In the genomic region with DNA sequence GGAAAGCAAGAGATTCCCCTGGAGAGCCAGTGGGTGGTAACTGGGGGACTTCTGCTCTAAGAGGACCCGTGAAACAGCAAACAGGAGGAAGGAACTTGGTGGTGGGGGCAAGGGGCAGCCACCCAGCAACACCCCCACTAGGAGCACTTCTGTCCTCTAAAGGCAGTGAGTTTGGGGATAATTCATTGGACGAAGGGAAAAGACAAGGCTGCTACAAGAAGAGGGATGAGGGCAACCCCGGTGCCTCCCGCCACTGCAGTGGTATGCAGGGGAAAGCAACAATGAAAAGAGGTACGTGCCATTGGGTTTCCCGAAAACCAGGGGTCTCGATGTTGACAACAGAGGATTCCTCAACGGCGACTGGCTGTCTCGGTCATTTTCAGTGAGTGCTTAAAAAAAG, we compare ENCODE assay signal across 17 cellular contexts. TPM values are rescaled to one million over a fixed set of nuclear protein-coding genes. Genes with fewer than 3 reads are reported as not detected.
DNase-seq lines count a peak whose midpoint lies in the region; ATAC-seq, FAIRE-seq and TF ChIP-seq lines count a peak whose summit lies in the region.
"Had no signal": no experiment of that assay in that cellular context is flagged by ENCODE, and none has a peak within 500 bp of the region (broad histone marks: within the 10 kb centered on the region; RNA-seq: fewer than 3 reads in every experiment).

No MANE protein-coding gene starts in this region.

- BruUV-seq in HCT116 (replicated peaks; lab: Mats Ljungman, UMichigan) = no TSS peak

- POLR2A ChIA-PET in HCT116 (lab: Charles Lee) = no interaction called here

- TF ChIP-seq POLR2A in HCT116 (IDR thresholded peaks at IDR 0.05; ENCODE audit: borderline replicate concordance, extremely low read depth, insufficient read depth, insufficient read length) = no peak

- H3K4me1 Mint-ChIP-seq in activated T-cell treated with anti-CD3 and anti-CD28 coated beads, Interleukin-2, amount 50 U/mL, for 72 hours (ENCODE audit: low read depth) = peaks cover 53% of the 10 kb centered on the region
- peaks cover 26% of the 10 kb centered on the region for H3K4me1 Mint-ChIP-seq in astrocyte (ENCODE audit: low read depth, unreplicated experiment)
- peaks cover 12% of the 10 kb centered on the region for H3K4me1 Mint-ChIP-seq in osteocyte (ENCODE audit: unreplicated experiment)

- no peak for TF ChIP-seq RAD21 in HCT116 (IDR thresholded peaks at IDR 0.05; ENCODE audit: low read depth)

- H2AFZ ChIP-seq in HCT116 (ENCODE audit: low read depth, low read length, poor library complexity, severe bottlenecking) = no peak overlapping the region
- no peak overlapping the region for H2AFZ ChIP-seq in astrocyte (ENCODE audit: low read depth, low read length)

- intact Hi-C loops in HCT116 (cut with micrococcal nuclease) = no loop called here

- ATAC-seq in activated T-cell treated with anti-CD3 and anti-CD28 coated beads, Interleukin-2, amount 50 U/mL, for 72 hours (replicated peaks in 1 of 2) = no peak
- ATAC-seq in HCT116 (no peak), HG03354 (IDR thresholded peaks at IDR 0.05; ENCODE audit: poor library complexity, severe bottlenecking, unreplicated experiment) (no peak)

- RAD21 ChIA-PET in HCT116 (lab: Charles Lee; ENCODE audit: low non-redundant PET in 1 of 2, low total read pairs in 2 of 2, uncharacterized antibody in 2 of 2, unreplicated experiment in 2 of 2) = no interaction called here

- DNase-seq in activated T-cell treated with anti-CD3 and anti-CD28 coated beads, Interleukin-2, amount 50 U/mL, for 72 hours = no peak
- DNase-seq in activated T-cell treated with anti-CD3 and anti-CD28 coated beads, Interleukin-2, amount 50 U/mL, for 48 hours = no peak
- DNase-seq in HCT116 (ENCODE audit: low read depth, low spot score) (no peak), astrocyte (ENCODE audit: low read depth) (no peak), osteocyte (ENCODE audit: extremely low spot score, unreplicated experiment) (peak; percentile 56), AML-193 (lab: John Stamatoyannopoulos, UW) (no peak), NCI-H2171 treated with DMSO at 0.1 percent for 48 hours (lab: John Stamatoyannopoulos, UW) (no peak)
- DNase-seq: activated naive CD4-positive, alpha-beta T cell; NCI-H187; NCI-H446; retina; Right ventricle myocardium superior had no signal

- no peaks in the 10 kb centered on the region for H3K27me3 ChIP-seq in HCT116 (ENCODE audit: insufficient read depth, low read length)
- no peaks in the 10 kb centered on the region for H3K27me3 ChIP-seq in astrocyte (ENCODE audit: insufficient read depth, low read length)
- H3K27me3 ChIP-seq: suprapubic skin had no signal

- peak overlapping the region; percentile 86 for H3K27ac Mint-ChIP-seq in activated T-cell treated with anti-CD3 and anti-CD28 coated beads, Interleukin-2, amount 50 U/mL, for 72 hours
- H3K27ac Mint-ChIP-seq in astrocyte (ENCODE audit: unreplicated experiment) = peak overlapping the region; percentile 81
- peak overlapping the region; percentile 44 for H3K27ac Mint-ChIP-seq in osteocyte (ENCODE audit: unreplicated experiment)

- H4K20me1 ChIP-seq in HCT116 (ENCODE audit: insufficient read depth) (peaks cover 40% of the 10 kb centered on the region; the same call in 1 of the 2 replicates), astrocyte (ENCODE audit: insufficient read depth, low read length) (peaks cover 51% of the 10 kb centered on the region)

- H3K4me3 ChIP-seq in HCT116 (replicated peaks in 1 of 2; ENCODE audit: low read depth in 1 of 2, low read length in 2 of 2) (no peak overlapping the region), astrocyte (ENCODE audit: insufficient read depth, low read depth, low read length) (no peak overlapping the region)
- H3K4me3 ChIP-seq: HAP-1, lung, suprapubic skin had no signal

- H3K4me2 ChIP-seq in HCT116 (ENCODE audit: low read length) (no peak overlapping the region), astrocyte (ENCODE audit: low read length) (no peak overlapping the region)

- no peak overlapping the region for H3K4me3 Mint-ChIP-seq in activated T-cell treated with anti-CD3 and anti-CD28 coated beads, Interleukin-2, amount 50 U/mL, for 72 hours
- H3K4me3 Mint-ChIP-seq in astrocyte (ENCODE audit: unreplicated experiment) (no peak overlapping the region), osteocyte (ENCODE audit: unreplicated experiment) (no peak overlapping the region)
- H3K4me3 Mint-ChIP-seq: brain had no signal

- H3K27ac ChIP-seq in HCT116 (ENCODE audit: low read depth, low read length) (no peak overlapping the region), astrocyte (ENCODE audit: low read depth, low read length) (peak overlapping the region; percentile 8)
- H3K27ac ChIP-seq: suprapubic skin had no signal

- H3K9me3 Mint-ChIP-seq in activated T-cell treated with anti-CD3 and anti-CD28 coated beads, Interleukin-2, amount 50 U/mL, for 72 hours = no peaks in the 10 kb centered on the region
- H3K9me3 Mint-ChIP-seq in astrocyte (ENCODE audit: unreplicated experiment) = no peaks in the 10 kb centered on the region
- H3K9me3 Mint-ChIP-seq in osteocyte (ENCODE audit: unreplicated experiment) = no peaks in the 10 kb centered on the region

- peaks cover 6 to 31% of the 10 kb centered on the region in 2 donors for H3K36me3 Mint-ChIP-seq in activated T-cell treated with anti-CD3 and anti-CD28 coated beads, Interleukin-2, amount 50 U/mL, for 72 hours (ENCODE audit: insufficient read depth in 2 of 2)
- H3K36me3 Mint-ChIP-seq in astrocyte (ENCODE audit: low read depth, unreplicated experiment) (peaks cover 12% of the 10 kb centered on the region), osteocyte (ENCODE audit: unreplicated experiment) (peaks cover 27% of the 10 kb centered on the region)

- no peak for FAIRE-seq in astrocyte (lab: Jason Lieb, UNC)

- H3K79me2 ChIP-seq in HCT116 (ENCODE audit: insufficient read depth, low read length) (peaks cover 18% of the 10 kb centered on the region), astrocyte (ENCODE audit: insufficient read depth, low read length) (peaks cover 16% of the 10 kb centered on the region)

- TF ChIP-seq CTCF in HCT116 (IDR thresholded peaks at IDR 0.05 in 2 of 3, conservative IDR thresholded peaks at IDR 0.05 in 1 of 3; ENCODE audit: borderline replicate concordance in 1 of 3, insufficient read depth in 1 of 3, low read depth in 2 of 3, low read length in 2 of 3) = no peak
- TF ChIP-seq CTCF in astrocyte (IDR thresholded peaks at IDR 0.05; ENCODE audit: insufficient read depth, low read depth, low read length) = no peak
- TF ChIP-seq CTCF in osteocyte (IDR thresholded peaks at IDR 0.05) = no peak

- H3K9ac ChIP-seq in HCT116 (ENCODE audit: low read length) (no peak overlapping the region), astrocyte (ENCODE audit: low read length) (no peak overlapping the region)

- H3K36me3 ChIP-seq in HCT116 (ENCODE audit: control insufficient read depth in 1 of 2, insufficient read depth in 2 of 2, low read length in 2 of 2) (peaks cover 30 to 38% of the 10 kb centered on the region in 2 experiments), astrocyte (ENCODE audit: insufficient read depth, low read length) (peaks cover 34% of the 10 kb centered on the region)

- CTCF ChIA-PET in HCT116 (lab: Charles Lee) = interaction anchor here (0.8 kb wide), 1 partner anchor 143 kb away, joined by 3 read pairs; no protein-coding TSS in a partner anchor

- H3K4me1 ChIP-seq in HCT116 (ENCODE audit: control insufficient read depth in 1 of 2, insufficient read depth in 2 of 2, low read length in 2 of 2) (no peaks in the 10 kb centered on the region), astrocyte (ENCODE audit: insufficient read depth, low read length) (no peaks in the 10 kb centered on the region)

- no peaks in the 10 kb centered on the region for H3K9me2 ChIP-seq in HCT116 (ENCODE audit: insufficient read depth)

- H3K27me3 Mint-ChIP-seq in activated T-cell treated with anti-CD3 and anti-CD28 coated beads, Interleukin-2, amount 50 U/mL, for 72 hours (ENCODE audit: low read depth) = no peaks in the 10 kb centered on the region
- no peaks in the 10 kb centered on the region for H3K27me3 Mint-ChIP-seq in astrocyte (ENCODE audit: low read depth, unreplicated experiment)
- H3K27me3 Mint-ChIP-seq in osteocyte (ENCODE audit: unreplicated experiment) = no peaks in the 10 kb centered on the region
- H3K27me3 Mint-ChIP-seq: brain had no signal

- H3K9me3 ChIP-seq in HCT116 (ENCODE audit: control insufficient read depth in 1 of 2, insufficient read depth in 1 of 2, low read depth in 1 of 2, low read length in 2 of 2) (no peaks in the 10 kb centered on the region), astrocyte (ENCODE audit: insufficient read depth, low read depth, low read length) (no peaks in the 10 kb centered on the region)
- H3K9me3 ChIP-seq: HAP-1, suprapubic skin had no signal

TF ChIP-seq in HCT116, 20 proteins besides CTCF, POLR2A, EP300 and RAD21:
- TF ChIP-seq POLR2AphosphoS5 (IDR thresholded peaks at IDR 0.05; ENCODE audit: low read depth, low read length) (peak; percentile 36), YY1 (IDR thresholded peaks at IDR 0.05; ENCODE audit: extremely low read depth, insufficient replicate concordance, low read depth, low read length) (no peak)
TF ChIP-seq in HCT116: peak in this region for 1.

RNA-seq across cellular contexts. Expression of a gene that starts 9.1 kb away (rescaled TPM):
- total RNA-seq in activated T-cell treated with anti-CD3 and anti-CD28 coated beads, Interleukin-2, amount 50 U/mL, for 72 hours = 1,000 to 10,000 TPM; 1,385 to 1,395 TPM
- total RNA-seq in HCT116 (2021; ENCODE audit: unreplicated experiment) = 1,340 TPM
- polyA plus RNA-seq in HCT116 (2012) = 3,999 and 4,166 TPM in 2 replicates
- total RNA-seq in astrocyte = 1,040 and 1,129 TPM in 2 replicates
- 1,335 and 1,348 TPM in 2 replicates for total RNA-seq in osteocyte
